Comparison of ENCODE assay signal across 23 cellular contexts in genomic region chr16:72242757-72243156, GRCh38.
"Had no signal": no experiment of that assay in that cellular context is flagged by ENCODE, and none has a peak within 500 bp of the region (broad histone marks: within the 10 kb centered on the region; RNA-seq: fewer than 3 reads in every experiment).

No MANE protein-coding gene starts in this region.

- H3K36me3 ChIP-seq: left ventricle myocardium inferior, neutrophil, ovary, stomach, thyroid gland, transverse colon, upper lobe of left lung, vagina had no signal

- H3K4me1 ChIP-seq: left ventricle myocardium inferior, stomach, thyroid gland, transverse colon, upper lobe of left lung, vagina had no signal

- H3K9me3 ChIP-seq: left ventricle myocardium inferior, mucosa of descending colon, neutrophil, ovary, stomach, testis, thyroid gland, transverse colon, upper lobe of left lung, vagina had no signal

- H3K27me3 ChIP-seq: neutrophil, ovary, stomach, testis, thyroid gland, transverse colon, upper lobe of left lung, vagina had no signal

- H3K27ac ChIP-seq: left ventricle myocardium inferior, neutrophil, ovary, skin epidermis, stomach, testis, thyroid gland, transverse colon, upper lobe of left lung, vagina had no signal

- H3K4me3 ChIP-seq: left ventricle myocardium inferior, lung, mucosa of descending colon, ovary, skin epidermis, stomach, testis, thyroid gland, transverse colon, upper lobe of left lung, vagina had no signal

- DNase-seq: islet precursor cell; left ventricle myocardium inferior; midbrain; mucosa of descending colon; naive thymus-derived CD4-positive, alpha-beta T cell; occipital lobe; ovary; right cardiac atrium; stimulated activated CD4-positive, alpha-beta T cell treated with anti-CD3 and anti-CD28 coated beads, Interleukin-12 subunit alpha, Interleukin-12 subunit beta, amount 100 ng/mL, for 4 hours; stimulated activated CD4-positive, alpha-beta T cell treated with anti-CD3 and anti-CD28 coated beads, Interleukin-15, amount 100 ng/mL, for 24 hours; stimulated activated CD4-positive, alpha-beta T cell treated with anti-CD3 and anti-CD28 coated beads, Interleukin-2, amount 100 ng/mL, for 24 hours; stimulated activated CD4-positive, alpha-beta T cell treated with anti-CD3 and anti-CD28 coated beads, Interleukin-4, amount 100 ng/mL, for 1 hour; stimulated activated naive B cell treated with anti-CD40 and anti-IgM and Interleukin-4, amounts not matched to agents 10 μg/mL and 1 μg/mL and 100 μg/mL, for 72 hours; stimulated activated naive CD8-positive, alpha-beta T cell treated with anti-CD3 and anti-CD28 coated beads, Interleukin-15, Interleukin-2, amounts not matched to agents 100 U/mL and 50 U/mL, for 24 hours; stomach; testis; thyroid gland; transverse colon; upper lobe of left lung had no signal
